2 cellular contexts compared by ENCODE assay signal in the genomic region with DNA sequence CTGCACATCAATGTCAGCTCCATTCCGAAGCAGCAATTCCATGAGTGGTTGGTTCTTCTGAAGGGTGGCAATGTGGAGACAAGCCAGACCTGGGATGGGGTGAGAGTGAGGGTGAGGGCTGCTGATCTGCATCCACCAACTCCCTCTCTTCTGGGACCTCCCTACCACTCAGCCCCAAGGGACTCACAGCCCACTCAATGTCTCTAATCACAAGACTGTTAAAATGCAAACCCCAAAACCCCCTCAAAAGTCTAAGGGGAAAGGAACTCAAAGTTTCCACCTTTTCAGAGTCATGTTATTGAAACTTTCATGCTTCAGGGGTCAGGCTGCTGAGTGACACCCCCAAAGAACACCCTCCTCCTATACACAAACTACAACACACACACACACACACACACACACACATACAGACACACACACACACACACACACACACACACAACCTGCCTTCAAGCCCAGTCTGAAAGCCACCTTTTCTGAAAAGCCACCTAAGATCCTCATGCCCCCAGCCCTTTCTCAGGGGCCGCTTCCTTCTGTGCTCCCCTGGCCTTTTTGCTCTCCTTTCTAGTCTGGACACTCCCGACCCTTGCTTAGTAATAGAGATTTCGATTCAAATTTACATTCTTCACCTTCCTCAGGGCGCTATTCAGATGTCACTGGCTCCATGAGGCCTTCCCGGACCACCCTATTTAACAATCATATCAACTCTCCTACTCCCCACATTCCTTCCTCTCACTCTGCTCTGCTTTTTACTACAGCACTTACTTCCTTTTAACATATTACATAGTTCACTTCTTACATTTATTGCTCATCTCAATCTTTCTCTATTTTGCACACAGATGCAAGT.
TF ChIP-seq lines count a peak whose summit lies in the region.

No MANE protein-coding gene starts in this region.

TF ChIP-seq in GM23338, 12 proteins besides CTCF, POLR2A, EP300 and RAD21:
- TF ChIP-seq, protein P1, sequence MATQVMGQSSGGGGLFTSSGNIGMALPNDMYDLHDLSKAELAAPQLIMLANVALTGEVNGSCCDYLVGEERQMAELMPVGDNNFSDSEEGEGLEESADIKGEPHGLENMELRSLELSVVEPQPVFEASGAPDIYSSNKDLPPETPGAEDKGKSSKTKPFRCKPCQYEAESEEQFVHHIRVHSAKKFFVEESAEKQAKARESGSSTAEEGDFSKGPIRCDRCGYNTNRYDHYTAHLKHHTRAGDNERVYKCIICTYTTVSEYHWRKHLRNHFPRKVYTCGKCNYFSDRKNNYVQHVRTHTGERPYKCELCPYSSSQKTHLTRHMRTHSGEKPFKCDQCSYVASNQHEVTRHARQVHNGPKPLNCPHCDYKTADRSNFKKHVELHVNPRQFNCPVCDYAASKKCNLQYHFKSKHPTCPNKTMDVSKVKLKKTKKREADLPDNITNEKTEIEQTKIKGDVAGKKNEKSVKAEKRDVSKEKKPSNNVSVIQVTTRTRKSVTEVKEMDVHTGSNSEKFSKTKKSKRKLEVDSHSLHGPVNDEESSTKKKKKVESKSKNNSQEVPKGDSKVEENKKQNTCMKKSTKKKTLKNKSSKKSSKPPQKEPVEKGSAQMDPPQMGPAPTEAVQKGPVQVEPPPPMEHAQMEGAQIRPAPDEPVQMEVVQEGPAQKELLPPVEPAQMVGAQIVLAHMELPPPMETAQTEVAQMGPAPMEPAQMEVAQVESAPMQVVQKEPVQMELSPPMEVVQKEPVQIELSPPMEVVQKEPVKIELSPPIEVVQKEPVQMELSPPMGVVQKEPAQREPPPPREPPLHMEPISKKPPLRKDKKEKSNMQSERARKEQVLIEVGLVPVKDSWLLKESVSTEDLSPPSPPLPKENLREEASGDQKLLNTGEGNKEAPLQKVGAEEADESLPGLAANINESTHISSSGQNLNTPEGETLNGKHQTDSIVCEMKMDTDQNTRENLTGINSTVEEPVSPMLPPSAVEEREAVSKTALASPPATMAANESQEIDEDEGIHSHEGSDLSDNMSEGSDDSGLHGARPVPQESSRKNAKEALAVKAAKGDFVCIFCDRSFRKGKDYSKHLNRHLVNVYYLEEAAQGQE (IDR thresholded peaks at IDR 0.05; ENCODE audit: unreplicated experiment), result no peak
- TF ChIP-seq POLR2AphosphoS5 (IDR thresholded peaks at IDR 0.05; ENCODE audit: low read depth) (no peak), CREB1 (CRISPR knock-in tag; IDR thresholded peaks at IDR 0.05; ENCODE audit: low read depth) (no peak), ZNF114 (CRISPR knock-in tag; IDR thresholded peaks at IDR 0.05) (no peak), JUNB (IDR thresholded peaks at IDR 0.05; ENCODE audit: unreplicated experiment) (no peak), EZH2 (IDR thresholded peaks at IDR 0.05; ENCODE audit: low read depth, unreplicated experiment) (no peak), ZNF331 (CRISPR knock-in tag; IDR thresholded peaks at IDR 0.05; ENCODE audit: low read depth) (no peak)
- TF ChIP-seq, protein P2, sequence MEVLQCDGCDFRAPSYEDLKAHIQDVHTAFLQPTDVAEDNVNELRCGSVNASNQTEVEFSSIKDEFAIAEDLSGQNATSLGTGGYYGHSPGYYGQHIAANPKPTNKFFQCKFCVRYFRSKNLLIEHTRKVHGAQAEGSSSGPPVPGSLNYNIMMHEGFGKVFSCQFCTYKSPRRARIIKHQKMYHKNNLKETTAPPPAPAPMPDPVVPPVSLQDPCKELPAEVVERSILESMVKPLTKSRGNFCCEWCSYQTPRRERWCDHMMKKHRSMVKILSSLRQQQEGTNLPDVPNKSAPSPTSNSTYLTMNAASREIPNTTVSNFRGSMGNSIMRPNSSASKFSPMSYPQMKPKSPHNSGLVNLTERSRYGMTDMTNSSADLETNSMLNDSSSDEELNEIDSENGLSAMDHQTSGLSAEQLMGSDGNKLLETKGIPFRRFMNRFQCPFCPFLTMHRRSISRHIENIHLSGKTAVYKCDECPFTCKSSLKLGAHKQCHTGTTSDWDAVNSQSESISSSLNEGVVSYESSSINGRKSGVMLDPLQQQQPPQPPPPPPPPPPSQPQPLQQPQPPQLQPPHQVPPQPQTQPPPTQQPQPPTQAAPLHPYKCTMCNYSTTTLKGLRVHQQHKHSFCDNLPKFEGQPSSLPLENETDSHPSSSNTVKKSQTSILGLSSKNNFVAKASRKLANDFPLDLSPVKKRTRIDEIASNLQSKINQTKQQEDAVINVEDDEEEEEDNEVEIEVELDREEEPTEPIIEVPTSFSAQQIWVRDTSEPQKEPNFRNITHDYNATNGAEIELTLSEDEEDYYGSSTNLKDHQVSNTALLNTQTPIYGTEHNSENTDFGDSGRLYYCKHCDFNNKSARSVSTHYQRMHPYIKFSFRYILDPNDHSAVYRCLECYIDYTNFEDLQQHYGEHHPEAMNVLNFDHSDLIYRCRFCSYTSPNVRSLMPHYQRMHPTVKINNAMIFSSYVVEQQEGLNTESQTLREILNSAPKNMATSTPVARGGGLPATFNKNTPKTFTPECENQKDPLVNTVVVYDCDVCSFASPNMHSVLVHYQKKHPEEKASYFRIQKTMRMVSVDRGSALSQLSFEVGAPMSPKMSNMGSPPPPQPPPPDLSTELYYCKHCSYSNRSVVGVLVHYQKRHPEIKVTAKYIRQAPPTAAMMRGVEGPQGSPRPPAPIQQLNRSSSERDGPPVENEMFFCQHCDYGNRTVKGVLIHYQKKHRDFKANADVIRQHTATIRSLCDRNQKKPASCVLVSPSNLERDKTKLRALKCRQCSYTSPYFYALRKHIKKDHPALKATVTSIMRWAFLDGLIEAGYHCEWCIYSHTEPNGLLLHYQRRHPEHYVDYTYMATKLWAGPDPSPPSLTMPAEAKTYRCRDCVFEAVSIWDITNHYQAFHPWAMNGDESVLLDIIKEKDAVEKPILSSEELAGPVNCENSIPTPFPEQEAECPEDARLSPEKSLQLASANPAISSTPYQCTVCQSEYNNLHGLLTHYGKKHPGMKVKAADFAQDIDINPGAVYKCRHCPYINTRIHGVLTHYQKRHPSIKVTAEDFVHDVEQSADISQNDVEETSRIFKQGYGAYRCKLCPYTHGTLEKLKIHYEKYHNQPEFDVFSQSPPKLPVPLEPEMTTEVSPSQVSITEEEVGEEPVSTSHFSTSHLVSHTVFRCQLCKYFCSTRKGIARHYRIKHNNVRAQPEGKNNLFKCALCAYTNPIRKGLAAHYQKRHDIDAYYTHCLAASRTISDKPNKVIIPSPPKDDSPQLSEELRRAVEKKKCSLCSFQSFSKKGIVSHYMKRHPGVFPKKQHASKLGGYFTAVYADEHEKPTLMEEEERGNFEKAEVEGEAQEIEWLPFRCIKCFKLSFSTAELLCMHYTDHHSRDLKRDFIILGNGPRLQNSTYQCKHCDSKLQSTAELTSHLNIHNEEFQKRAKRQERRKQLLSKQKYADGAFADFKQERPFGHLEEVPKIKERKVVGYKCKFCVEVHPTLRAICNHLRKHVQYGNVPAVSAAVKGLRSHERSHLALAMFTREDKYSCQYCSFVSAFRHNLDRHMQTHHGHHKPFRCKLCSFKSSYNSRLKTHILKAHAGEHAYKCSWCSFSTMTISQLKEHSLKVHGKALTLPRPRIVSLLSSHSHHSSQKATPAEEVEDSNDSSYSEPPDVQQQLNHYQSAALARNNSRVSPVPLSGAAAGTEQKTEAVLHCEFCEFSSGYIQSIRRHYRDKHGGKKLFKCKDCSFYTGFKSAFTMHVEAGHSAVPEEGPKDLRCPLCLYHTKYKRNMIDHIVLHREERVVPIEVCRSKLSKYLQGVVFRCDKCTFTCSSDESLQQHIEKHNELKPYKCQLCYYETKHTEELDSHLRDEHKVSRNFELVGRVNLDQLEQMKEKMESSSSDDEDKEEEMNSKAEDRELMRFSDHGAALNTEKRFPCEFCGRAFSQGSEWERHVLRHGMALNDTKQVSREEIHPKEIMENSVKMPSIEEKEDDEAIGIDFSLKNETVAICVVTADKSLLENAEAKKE (CRISPR knock-in tag; IDR thresholded peaks at IDR 0.05), result no peak
TF ChIP-seq in GM23338: peak in this region for 0.

TF ChIP-seq in GM12878, 131 proteins besides CTCF, POLR2A, EP300 and RAD21 (continues in another document):
- TF ChIP-seq EED (IDR thresholded peaks at IDR 0.05; ENCODE audit: low read depth) (0 out of 2 replicates have a peak, but pooled peaks have one; percentile 28), FOXK2 (IDR thresholded peaks at IDR 0.05) (peak; percentile 73; the same call in 1 of the 2 replicates), IKZF2 (IDR thresholded peaks at IDR 0.05) (peak; percentile 93 to 97; a peak in 3 of 4 replicates), ETV6 (conservative IDR thresholded peaks at IDR 0.05 in 1 of 2, IDR thresholded peaks at IDR 0.05 in 1 of 2; ENCODE audit: borderline replicate concordance in 1 of 2, low read depth in 1 of 2) (no peak), NFIC (IDR thresholded peaks at IDR 0.05; ENCODE audit: low read depth, low read length) (no peak), IKZF1 (conservative IDR thresholded peaks at IDR 0.05) (peak; percentile 86), CREB1 (IDR thresholded peaks at IDR 0.05; ENCODE audit: low read depth) (no peak), ZNF24 (IDR thresholded peaks at IDR 0.05) (peak; percentile 75), CHD4 (IDR thresholded peaks at IDR 0.05) (no peak), NR2F1 (conservative IDR thresholded peaks at IDR 0.05) (peak; percentile 68), SPI1 (IDR thresholded peaks at IDR 0.05; ENCODE audit: borderline replicate concordance, insufficient read depth, low read depth, low read length) (no peak), NR2C2 (IDR thresholded peaks at IDR 0.05; ENCODE audit: borderline replicate concordance, control insufficient read depth, insufficient read length, low read depth) (no peak), CBFB (IDR thresholded peaks at IDR 0.05; ENCODE audit: low read depth) (no peak), NBN (IDR thresholded peaks at IDR 0.05) (peak; percentile 100), IRF5 (IDR thresholded peaks at IDR 0.05; ENCODE audit: borderline replicate concordance) (no peak), SREBF2 (IDR thresholded peaks at IDR 0.05; ENCODE audit: low read length) (no peak), ZNF687 (IDR thresholded peaks at IDR 0.05) (peak; percentile 77)
- TF ChIP-seq, protein P3, sequence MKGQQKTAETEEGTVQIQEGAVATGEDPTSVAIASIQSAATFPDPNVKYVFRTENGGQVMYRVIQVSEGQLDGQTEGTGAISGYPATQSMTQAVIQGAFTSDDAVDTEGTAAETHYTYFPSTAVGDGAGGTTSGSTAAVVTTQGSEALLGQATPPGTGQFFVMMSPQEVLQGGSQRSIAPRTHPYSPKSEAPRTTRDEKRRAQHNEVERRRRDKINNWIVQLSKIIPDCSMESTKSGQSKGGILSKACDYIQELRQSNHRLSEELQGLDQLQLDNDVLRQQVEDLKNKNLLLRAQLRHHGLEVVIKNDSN (IDR thresholded peaks at IDR 0.05; ENCODE audit: borderline replicate concordance, extremely low read length, insufficient read depth, low read depth, low read length), result no peak
- TF ChIP-seq, protein P4, sequence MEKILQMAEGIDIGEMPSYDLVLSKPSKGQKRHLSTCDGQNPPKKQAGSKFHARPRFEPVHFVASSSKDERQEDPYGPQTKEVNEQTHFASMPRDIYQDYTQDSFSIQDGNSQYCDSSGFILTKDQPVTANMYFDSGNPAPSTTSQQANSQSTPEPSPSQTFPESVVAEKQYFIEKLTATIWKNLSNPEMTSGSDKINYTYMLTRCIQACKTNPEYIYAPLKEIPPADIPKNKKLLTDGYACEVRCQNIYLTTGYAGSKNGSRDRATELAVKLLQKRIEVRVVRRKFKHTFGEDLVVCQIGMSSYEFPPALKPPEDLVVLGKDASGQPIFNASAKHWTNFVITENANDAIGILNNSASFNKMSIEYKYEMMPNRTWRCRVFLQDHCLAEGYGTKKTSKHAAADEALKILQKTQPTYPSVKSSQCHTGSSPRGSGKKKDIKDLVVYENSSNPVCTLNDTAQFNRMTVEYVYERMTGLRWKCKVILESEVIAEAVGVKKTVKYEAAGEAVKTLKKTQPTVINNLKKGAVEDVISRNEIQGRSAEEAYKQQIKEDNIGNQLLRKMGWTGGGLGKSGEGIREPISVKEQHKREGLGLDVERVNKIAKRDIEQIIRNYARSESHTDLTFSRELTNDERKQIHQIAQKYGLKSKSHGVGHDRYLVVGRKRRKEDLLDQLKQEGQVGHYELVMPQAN (conservative IDR thresholded peaks at IDR 0.05), result no peak
- TF ChIP-seq, protein P5, sequence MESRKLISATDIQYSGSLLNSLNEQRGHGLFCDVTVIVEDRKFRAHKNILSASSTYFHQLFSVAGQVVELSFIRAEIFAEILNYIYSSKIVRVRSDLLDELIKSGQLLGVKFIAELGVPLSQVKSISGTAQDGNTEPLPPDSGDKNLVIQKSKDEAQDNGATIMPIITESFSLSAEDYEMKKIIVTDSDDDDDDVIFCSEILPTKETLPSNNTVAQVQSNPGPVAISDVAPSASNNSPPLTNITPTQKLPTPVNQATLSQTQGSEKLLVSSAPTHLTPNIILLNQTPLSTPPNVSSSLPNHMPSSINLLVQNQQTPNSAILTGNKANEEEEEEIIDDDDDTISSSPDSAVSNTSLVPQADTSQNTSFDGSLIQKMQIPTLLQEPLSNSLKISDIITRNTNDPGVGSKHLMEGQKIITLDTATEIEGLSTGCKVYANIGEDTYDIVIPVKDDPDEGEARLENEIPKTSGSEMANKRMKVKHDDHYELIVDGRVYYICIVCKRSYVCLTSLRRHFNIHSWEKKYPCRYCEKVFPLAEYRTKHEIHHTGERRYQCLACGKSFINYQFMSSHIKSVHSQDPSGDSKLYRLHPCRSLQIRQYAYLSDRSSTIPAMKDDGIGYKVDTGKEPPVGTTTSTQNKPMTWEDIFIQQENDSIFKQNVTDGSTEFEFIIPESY (IDR thresholded peaks at IDR 0.05), result no peak
